In genomic region chr3:140942221-140943104, GRCh38 we compare ENCODE assay signal across 8 cellular contexts. TPM values are rescaled to one million over a fixed set of nuclear protein-coding genes. Genes with fewer than 3 reads are reported as not detected.
DNase-seq lines count a peak whose midpoint lies in the region; ATAC-seq, FAIRE-seq and TF ChIP-seq lines count a peak whose summit lies in the region.

No MANE protein-coding gene starts in this region.

- H3K4me3 ChIP-seq in astrocyte of the spinal cord (ENCODE audit: low read depth, low read length) (peak overlapping the region; percentile 92), iPS-15b (ENCODE audit: low read depth, low read length) (peak overlapping the region; percentile 78), gastrocnemius medialis (peak overlapping the region; percentile 66 to 97 (median 94))

- in situ Hi-C loops in KBM-7 (cut with MboI; ENCODE audit: low pct_unique_long_range_greater_than_20kb, low sequenced_read_pairs) (no loop called here), astrocyte of the spinal cord (cut with HindIII; ENCODE audit: low sequenced_read_pairs) (no loop called here), gastrocnemius medialis (cut with MboI; ENCODE audit: low sequenced_read_pairs in 4 of 4) (loop anchor here in 1 of 4 donors (25.0 kb wide), 1 partner anchor 470 kb away; no protein-coding TSS in a partner anchor)

- H3K9me3 Mint-ChIP-seq in T-helper 1 cell treated with Interleukin-12 subunit alpha and Interleukin-12 subunit beta and Interleukin-4 antibody, amounts not matched to agents 30 μg/mL and 1 μg/mL, for 36 hours: peaks cover 7% of the 10 kb centered on the region

- peak overlapping the region; percentile 94 for H3K4me3 Mint-ChIP-seq in T-helper 1 cell treated with Interleukin-12 subunit alpha and Interleukin-12 subunit beta and Interleukin-4 antibody, amounts not matched to agents 30 μg/mL and 1 μg/mL, for 36 hours

- DNase-seq in GDM1 (lab: John Stamatoyannopoulos, UW): peak; percentile 30
- peak; percentile 59 for DNase-seq in KBM-7
- peak; percentile 62 for DNase-seq in astrocyte of the spinal cord (ENCODE audit: low read depth, low spot score)
- DNase-seq in gastrocnemius medialis: peak; percentile 14 to 32
- DNase-seq in D721Med (ENCODE audit: insufficient read length, low spot score): no peak

- H3K36me3 ChIP-seq in iPS-15b (ENCODE audit: control insufficient read depth, insufficient read depth, low read length) (no peaks in the 10 kb centered on the region), gastrocnemius medialis (no peaks in the 10 kb centered on the region)

- H3K27me3 ChIP-seq in iPS-15b (ENCODE audit: control insufficient read depth, insufficient read depth, low read length) (no peaks in the 10 kb centered on the region), gastrocnemius medialis (no peaks in the 10 kb centered on the region)

- intact Hi-C loops in gastrocnemius medialis (cut with DNase I; ENCODE audit: low total_unique reads): loop anchor here (5.0 kb wide), 1 partner anchor 300 kb away; no protein-coding TSS in a partner anchor

- no peaks in the 10 kb centered on the region for H3K9me3 ChIP-seq in iPS-15b (ENCODE audit: control insufficient read depth, insufficient read depth, low read length)
- no peaks in the 10 kb centered on the region for H3K9me3 ChIP-seq in gastrocnemius medialis

- H3K9ac ChIP-seq in iPS-15b (ENCODE audit: low read depth, low read length): peak overlapping the region; percentile 86

- TF ChIP-seq CTCF in astrocyte of the spinal cord (IDR thresholded peaks at IDR 0.05; ENCODE audit: low read depth, low read length) (no peak), gastrocnemius medialis (IDR thresholded peaks at IDR 0.05 in 4 of 5, conservative IDR thresholded peaks at IDR 0.05 in 1 of 5) (no peak), D721Med (IDR thresholded peaks at IDR 0.05; ENCODE audit: insufficient read depth, missing control alignments) (no peak)

- peaks cover 14% of the 10 kb centered on the region for H3K27me3 Mint-ChIP-seq in T-helper 1 cell treated with Interleukin-12 subunit alpha and Interleukin-12 subunit beta and Interleukin-4 antibody, amounts not matched to agents 30 μg/mL and 1 μg/mL, for 36 hours (ENCODE audit: low read depth)

- FAIRE-seq in D721Med (lab: Jason Lieb, UNC): no peak

- no peak for TF ChIP-seq POLR2A in gastrocnemius medialis (IDR thresholded peaks at IDR 0.05)

- H3K27ac ChIP-seq in gastrocnemius medialis: peak overlapping the region; percentile 97 to 99 (median 99)

- H3K27ac Mint-ChIP-seq in T-helper 1 cell treated with Interleukin-12 subunit alpha and Interleukin-12 subunit beta and Interleukin-4 antibody, amounts not matched to agents 30 μg/mL and 1 μg/mL, for 36 hours: peak overlapping the region; percentile 95

- ATAC-seq in GM21619 (IDR thresholded peaks at IDR 0.05; ENCODE audit: unreplicated experiment): peak; percentile 47
- peak; percentile 62 for ATAC-seq in gastrocnemius medialis

- H3K4me1 Mint-ChIP-seq in T-helper 1 cell treated with Interleukin-12 subunit alpha and Interleukin-12 subunit beta and Interleukin-4 antibody, amounts not matched to agents 30 μg/mL and 1 μg/mL, for 36 hours (ENCODE audit: low read depth): peaks cover 40% of the 10 kb centered on the region

- no peaks in the 10 kb centered on the region for H3K4me1 ChIP-seq in iPS-15b (ENCODE audit: control insufficient read depth, insufficient read depth, low read length)
- peaks cover 42 to 46% of the 10 kb centered on the region in 2 donors for H3K4me1 ChIP-seq in gastrocnemius medialis

- peaks cover 10% of the 10 kb centered on the region for H3K36me3 Mint-ChIP-seq in T-helper 1 cell treated with Interleukin-12 subunit alpha and Interleukin-12 subunit beta and Interleukin-4 antibody, amounts not matched to agents 30 μg/mL and 1 μg/mL, for 36 hours (ENCODE audit: low read depth)

RNA-seq across cellular contexts. Expression of gene SLC25A36, which starts 0.8 kb away (rescaled TPM):
- 10 to 100 TPM; 17.3 to 74.7 (median 35.0) TPM for total RNA-seq in gastrocnemius medialis
